Comparison of ENCODE assay signal across 22 cellular contexts in the genomic region with DNA sequence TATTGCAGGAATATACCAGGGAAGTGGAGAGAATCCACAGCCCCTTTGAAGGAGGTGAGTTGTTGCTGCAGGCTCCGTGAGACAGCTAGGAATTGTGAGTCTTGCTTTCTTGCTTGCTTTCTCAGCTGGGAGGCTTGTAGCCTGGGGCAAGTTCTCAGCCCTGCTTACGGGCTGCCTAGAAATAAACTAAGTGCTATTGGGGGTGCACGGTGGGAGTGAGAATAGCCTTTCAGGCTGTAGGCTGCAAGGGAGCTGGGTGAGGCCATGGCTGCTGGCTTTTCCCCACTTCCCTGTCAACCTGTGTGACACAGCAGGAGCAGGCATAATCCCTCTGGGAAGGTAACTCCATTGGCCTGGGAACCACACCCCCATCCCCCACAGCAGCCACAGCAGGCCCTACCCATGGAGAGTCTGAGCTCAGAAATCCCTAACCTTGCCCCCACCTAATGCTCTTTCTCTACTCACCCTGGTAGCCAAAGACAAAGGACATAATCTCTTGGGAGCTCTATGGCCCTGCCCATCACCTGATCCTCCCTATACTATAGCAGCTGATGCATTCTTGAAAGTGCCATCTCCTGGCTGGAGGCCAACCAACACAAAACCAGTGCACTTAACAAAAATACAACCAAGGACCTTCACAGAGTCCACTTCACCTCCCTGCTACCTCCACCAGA.
"Had no signal": no experiment of that assay in that cellular context is flagged by ENCODE, and none has a peak within 500 bp of the region (broad histone marks: within the 10 kb centered on the region; RNA-seq: fewer than 3 reads in every experiment).

No MANE protein-coding gene starts in this region.

- H3K27me3 ChIP-seq: pancreas, right atrium auricular region, tibial artery had no signal

- H3K9me3 ChIP-seq: pancreas, psoas muscle, right atrium auricular region, tibial artery had no signal

- H3K27ac ChIP-seq: foreskin keratinocyte, pancreas, psoas muscle, right atrium auricular region, tibial artery had no signal

- H3K36me3 ChIP-seq: pancreas, right atrium auricular region, tibial artery had no signal

- DNase-seq: activated CD4-positive, alpha-beta memory T cell treated with anti-CD3 and anti-CD28 coated beads for 36 hours; activated CD4-positive, alpha-beta T cell treated with anti-CD3 and anti-CD28 coated beads for 48 hours; activated CD4-positive, CD25-positive, alpha-beta regulatory T cell; activated naive CD4-positive, alpha-beta T cell treated with Interleukin-2 at 50 U/mL for 16 hours; activated naive CD8-positive, alpha-beta T cell treated with anti-CD3 and anti-CD28 coated beads for 36 hours; activated T-cell treated with anti-CD3 and anti-CD28 coated beads, Interleukin-2, amount 50 U/mL, for 48 hours; central memory CD4-positive, alpha-beta T cell; dermis blood vessel endothelial cell; effector CD8-positive, alpha-beta T cell; foreskin keratinocyte; left ventricle myocardium superior; mammary epithelial cell; midbrain; natural killer cell; psoas muscle; stimulated activated CD4-positive, alpha-beta T cell treated with anti-CD3 and anti-CD28 coated beads, Interleukin-12 subunit alpha, Interleukin-12 subunit beta, amount 100 ng/mL, for 4 hours; stimulated activated CD4-positive, alpha-beta T cell treated with anti-CD3 and anti-CD28 coated beads, Interleukin-1b, Interleukin-23, amount 100 ng/mL, for 48 hours; stimulated activated naive CD8-positive, alpha-beta T cell treated with anti-CD3 and anti-CD28 coated beads, Interleukin-15, amount 100 ng/mL, for 72 hours; T-helper 9 cell; tibial artery had no signal

- H3K4me1 ChIP-seq: foreskin keratinocyte, pancreas, psoas muscle, right atrium auricular region, tibial artery had no signal

- H3K4me3 ChIP-seq: pancreas, psoas muscle, right atrium auricular region, tibial artery had no signal

- ATAC-seq: foreskin keratinocyte; left ventricle myocardium superior; natural killer cell; pancreas; psoas muscle; stimulated activated naive CD8-positive, alpha-beta T cell treated with anti-CD3 and anti-CD28 coated beads, Interleukin-15, amount 100 ng/mL, for 72 hours had no signal
